1 cellular context compared by ENCODE assay signal in the genomic region with DNA sequence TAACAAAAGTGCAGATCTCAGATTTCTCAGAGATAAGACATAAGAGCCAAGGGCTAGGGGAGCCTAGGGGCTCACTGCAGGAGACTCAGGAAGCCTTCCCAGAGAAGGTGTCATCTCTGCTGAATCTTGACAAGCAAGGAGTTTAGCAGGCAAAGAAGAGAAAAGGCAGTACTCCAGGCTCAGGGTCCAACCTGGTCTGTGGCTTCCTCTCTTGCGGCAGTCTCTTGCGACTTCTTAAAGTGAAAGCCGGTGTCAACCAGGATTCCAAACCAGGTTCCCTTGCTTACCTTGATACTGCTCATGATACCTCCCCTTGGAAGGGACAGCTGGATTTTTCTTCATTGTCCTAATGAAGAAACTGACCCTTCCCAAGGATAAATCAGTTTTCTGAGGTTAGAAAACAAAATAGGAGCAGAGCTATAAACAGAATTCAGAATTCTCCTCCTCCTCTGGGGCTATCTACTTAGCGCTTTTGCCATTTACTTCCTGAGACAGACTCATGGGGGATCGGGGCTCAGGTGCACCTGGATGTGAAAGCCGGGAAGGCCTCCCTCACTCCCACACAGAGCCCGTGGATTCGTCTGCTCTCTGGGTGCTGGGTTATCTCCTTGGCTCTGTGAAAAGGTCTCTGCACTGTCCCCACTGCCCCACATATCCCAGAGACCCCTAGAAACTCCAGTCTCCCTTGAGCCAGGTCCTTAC.
TF ChIP-seq lines count a peak whose summit lies in the region.

No MANE protein-coding gene starts in this region.

TF ChIP-seq in K562, 482 proteins besides CTCF, POLR2A, EP300 and RAD21:
- TF ChIP-seq ZNF639 (CRISPR knock-in tag; conservative IDR thresholded peaks at IDR 0.05 in 1 of 2, IDR thresholded peaks at IDR 0.05 in 1 of 2) (no peak), PML (IDR thresholded peaks at IDR 0.05; ENCODE audit: low read length) (no peak), ZNF407 (IDR thresholded peaks at IDR 0.05; ENCODE audit: low read depth) (no peak), RBM34 (IDR thresholded peaks at IDR 0.05; ENCODE audit: borderline replicate concordance, insufficient read depth, low read length) (no peak), TEAD1 (CRISPR knock-in tag; IDR thresholded peaks at IDR 0.05) (0 out of 4 replicates have a peak, but pooled peaks of 1 of the 2 experiments have one; percentile 3), REST (CRISPR knock-in tag; IDR thresholded peaks at IDR 0.05; ENCODE audit: low read depth) (no peak)
